In the genomic region with DNA sequence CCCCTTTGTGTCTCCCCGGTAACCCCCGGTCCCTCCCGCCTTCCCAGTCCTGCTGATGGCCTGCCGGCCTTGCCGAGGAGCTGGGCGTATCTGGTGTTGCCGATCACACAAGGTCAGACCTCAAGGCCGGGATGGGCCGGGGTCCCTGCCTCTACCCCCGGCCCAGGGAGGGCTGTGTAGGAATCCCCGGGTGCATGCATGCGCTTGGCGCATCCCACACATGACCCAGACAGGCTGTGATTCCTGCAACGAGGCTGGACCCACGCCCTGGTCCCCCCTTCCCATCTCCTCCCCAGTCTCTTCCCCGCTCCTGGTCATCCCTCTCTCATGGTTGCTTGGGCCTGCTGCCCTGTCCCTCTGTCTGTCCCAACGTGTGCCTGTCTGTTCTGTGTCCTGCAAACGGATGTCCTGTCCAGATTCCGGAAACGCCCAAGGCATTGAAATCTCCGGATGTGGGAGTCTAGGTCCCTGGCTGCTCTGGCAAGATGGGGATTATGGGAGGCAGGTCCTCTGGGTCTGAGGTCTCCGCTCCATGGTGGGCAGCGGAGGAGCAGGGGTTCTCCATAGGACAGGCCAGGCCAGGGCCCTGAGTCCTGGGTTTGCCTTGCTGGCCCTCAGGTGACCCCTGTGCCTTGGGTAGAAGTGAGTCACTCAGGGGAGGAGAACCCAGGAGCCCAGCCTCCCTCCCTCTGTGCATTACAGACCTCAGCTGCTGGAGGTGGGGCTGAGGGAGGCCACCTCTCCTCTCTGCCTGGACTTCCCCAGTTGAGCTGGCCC, we compare ENCODE assay signal across 1 cellular context.
TF ChIP-seq lines count a peak whose summit lies in the region.

No MANE protein-coding gene starts in this region.

TF ChIP-seq in H1, 55 proteins besides CTCF, POLR2A, EP300 and RAD21:
- no peak for TF ChIP-seq CEBPB (IDR thresholded peaks at IDR 0.05; ENCODE audit: low read depth, low read length)
- TF ChIP-seq SP4 (IDR thresholded peaks at IDR 0.05; ENCODE audit: low read length), result no peak
- TF ChIP-seq KDM4A (IDR thresholded peaks at IDR 0.05; ENCODE audit: low read depth, low read length, severe bottlenecking), result no peak
- no peak for TF ChIP-seq TCF12 (IDR thresholded peaks at IDR 0.05; ENCODE audit: low read depth, low read length)
- no peak for TF ChIP-seq SP1 (IDR thresholded peaks at IDR 0.05; ENCODE audit: low read depth, low read length)
- no peak for TF ChIP-seq CBX5 (IDR thresholded peaks at IDR 0.05; ENCODE audit: low read depth, low read length)
- TF ChIP-seq TAF7 (optimal IDR thresholded peaks at IDR 0.05; ENCODE audit: borderline replicate concordance, low read depth, low read length), result no peak
- no peak for TF ChIP-seq SIRT6 (IDR thresholded peaks at IDR 0.05; ENCODE audit: low read length)
- TF ChIP-seq RBBP5 (IDR thresholded peaks at IDR 0.05; ENCODE audit: borderline replicate concordance, low read depth, low read length), result no peak
- TF ChIP-seq ZNF274 (IDR thresholded peaks at IDR 0.05; ENCODE audit: borderline replicate concordance, extremely low read depth, low read length), result no peak
- TF ChIP-seq, protein P1, sequence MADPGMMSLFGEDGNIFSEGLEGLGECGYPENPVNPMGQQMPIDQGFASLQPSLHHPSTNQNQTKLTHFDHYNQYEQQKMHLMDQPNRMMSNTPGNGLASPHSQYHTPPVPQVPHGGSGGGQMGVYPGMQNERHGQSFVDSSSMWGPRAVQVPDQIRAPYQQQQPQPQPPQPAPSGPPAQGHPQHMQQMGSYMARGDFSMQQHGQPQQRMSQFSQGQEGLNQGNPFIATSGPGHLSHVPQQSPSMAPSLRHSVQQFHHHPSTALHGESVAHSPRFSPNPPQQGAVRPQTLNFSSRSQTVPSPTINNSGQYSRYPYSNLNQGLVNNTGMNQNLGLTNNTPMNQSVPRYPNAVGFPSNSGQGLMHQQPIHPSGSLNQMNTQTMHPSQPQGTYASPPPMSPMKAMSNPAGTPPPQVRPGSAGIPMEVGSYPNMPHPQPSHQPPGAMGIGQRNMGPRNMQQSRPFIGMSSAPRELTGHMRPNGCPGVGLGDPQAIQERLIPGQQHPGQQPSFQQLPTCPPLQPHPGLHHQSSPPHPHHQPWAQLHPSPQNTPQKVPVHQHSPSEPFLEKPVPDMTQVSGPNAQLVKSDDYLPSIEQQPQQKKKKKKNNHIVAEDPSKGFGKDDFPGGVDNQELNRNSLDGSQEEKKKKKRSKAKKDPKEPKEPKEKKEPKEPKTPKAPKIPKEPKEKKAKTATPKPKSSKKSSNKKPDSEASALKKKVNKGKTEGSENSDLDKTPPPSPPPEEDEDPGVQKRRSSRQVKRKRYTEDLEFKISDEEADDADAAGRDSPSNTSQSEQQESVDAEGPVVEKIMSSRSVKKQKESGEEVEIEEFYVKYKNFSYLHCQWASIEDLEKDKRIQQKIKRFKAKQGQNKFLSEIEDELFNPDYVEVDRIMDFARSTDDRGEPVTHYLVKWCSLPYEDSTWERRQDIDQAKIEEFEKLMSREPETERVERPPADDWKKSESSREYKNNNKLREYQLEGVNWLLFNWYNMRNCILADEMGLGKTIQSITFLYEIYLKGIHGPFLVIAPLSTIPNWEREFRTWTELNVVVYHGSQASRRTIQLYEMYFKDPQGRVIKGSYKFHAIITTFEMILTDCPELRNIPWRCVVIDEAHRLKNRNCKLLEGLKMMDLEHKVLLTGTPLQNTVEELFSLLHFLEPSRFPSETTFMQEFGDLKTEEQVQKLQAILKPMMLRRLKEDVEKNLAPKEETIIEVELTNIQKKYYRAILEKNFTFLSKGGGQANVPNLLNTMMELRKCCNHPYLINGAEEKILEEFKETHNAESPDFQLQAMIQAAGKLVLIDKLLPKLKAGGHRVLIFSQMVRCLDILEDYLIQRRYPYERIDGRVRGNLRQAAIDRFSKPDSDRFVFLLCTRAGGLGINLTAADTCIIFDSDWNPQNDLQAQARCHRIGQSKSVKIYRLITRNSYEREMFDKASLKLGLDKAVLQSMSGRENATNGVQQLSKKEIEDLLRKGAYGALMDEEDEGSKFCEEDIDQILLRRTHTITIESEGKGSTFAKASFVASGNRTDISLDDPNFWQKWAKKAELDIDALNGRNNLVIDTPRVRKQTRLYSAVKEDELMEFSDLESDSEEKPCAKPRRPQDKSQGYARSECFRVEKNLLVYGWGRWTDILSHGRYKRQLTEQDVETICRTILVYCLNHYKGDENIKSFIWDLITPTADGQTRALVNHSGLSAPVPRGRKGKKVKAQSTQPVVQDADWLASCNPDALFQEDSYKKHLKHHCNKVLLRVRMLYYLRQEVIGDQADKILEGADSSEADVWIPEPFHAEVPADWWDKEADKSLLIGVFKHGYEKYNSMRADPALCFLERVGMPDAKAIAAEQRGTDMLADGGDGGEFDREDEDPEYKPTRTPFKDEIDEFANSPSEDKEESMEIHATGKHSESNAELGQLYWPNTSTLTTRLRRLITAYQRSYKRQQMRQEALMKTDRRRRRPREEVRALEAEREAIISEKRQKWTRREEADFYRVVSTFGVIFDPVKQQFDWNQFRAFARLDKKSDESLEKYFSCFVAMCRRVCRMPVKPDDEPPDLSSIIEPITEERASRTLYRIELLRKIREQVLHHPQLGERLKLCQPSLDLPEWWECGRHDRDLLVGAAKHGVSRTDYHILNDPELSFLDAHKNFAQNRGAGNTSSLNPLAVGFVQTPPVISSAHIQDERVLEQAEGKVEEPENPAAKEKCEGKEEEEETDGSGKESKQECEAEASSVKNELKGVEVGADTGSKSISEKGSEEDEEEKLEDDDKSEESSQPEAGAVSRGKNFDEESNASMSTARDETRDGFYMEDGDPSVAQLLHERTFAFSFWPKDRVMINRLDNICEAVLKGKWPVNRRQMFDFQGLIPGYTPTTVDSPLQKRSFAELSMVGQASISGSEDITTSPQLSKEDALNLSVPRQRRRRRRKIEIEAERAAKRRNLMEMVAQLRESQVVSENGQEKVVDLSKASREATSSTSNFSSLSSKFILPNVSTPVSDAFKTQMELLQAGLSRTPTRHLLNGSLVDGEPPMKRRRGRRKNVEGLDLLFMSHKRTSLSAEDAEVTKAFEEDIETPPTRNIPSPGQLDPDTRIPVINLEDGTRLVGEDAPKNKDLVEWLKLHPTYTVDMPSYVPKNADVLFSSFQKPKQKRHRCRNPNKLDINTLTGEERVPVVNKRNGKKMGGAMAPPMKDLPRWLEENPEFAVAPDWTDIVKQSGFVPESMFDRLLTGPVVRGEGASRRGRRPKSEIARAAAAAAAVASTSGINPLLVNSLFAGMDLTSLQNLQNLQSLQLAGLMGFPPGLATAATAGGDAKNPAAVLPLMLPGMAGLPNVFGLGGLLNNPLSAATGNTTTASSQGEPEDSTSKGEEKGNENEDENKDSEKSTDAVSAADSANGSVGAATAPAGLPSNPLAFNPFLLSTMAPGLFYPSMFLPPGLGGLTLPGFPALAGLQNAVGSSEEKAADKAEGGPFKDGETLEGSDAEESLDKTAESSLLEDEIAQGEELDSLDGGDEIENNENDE (IDR thresholded peaks at IDR 0.05; ENCODE audit: insufficient replicate concordance, low read length), result no peak
- TF ChIP-seq YY1 (IDR thresholded peaks at IDR 0.05; ENCODE audit: low read depth, low read length), result no peak
- no peak for TF ChIP-seq SAP30 (IDR thresholded peaks at IDR 0.05; ENCODE audit: insufficient read depth, insufficient replicate concordance, low read length)
- TF ChIP-seq FOSL1 (IDR thresholded peaks at IDR 0.05; ENCODE audit: insufficient read depth, low read depth, low read length), result no peak
- TF ChIP-seq, protein P2, sequence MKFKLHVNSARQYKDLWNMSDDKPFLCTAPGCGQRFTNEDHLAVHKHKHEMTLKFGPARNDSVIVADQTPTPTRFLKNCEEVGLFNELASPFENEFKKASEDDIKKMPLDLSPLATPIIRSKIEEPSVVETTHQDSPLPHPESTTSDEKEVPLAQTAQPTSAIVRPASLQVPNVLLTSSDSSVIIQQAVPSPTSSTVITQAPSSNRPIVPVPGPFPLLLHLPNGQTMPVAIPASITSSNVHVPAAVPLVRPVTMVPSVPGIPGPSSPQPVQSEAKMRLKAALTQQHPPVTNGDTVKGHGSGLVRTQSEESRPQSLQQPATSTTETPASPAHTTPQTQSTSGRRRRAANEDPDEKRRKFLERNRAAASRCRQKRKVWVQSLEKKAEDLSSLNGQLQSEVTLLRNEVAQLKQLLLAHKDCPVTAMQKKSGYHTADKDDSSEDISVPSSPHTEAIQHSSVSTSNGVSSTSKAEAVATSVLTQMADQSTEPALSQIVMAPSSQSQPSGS (IDR thresholded peaks at IDR 0.05; ENCODE audit: low read length), result no peak
- TF ChIP-seq HDAC6 (IDR thresholded peaks at IDR 0.05; ENCODE audit: low read depth, low read length), result no peak
- no peak for TF ChIP-seq NRF1 (IDR thresholded peaks at IDR 0.05; ENCODE audit: low read depth, low read length)
- no peak for TF ChIP-seq CHD1 (IDR thresholded peaks at IDR 0.05; ENCODE audit: low read depth, low read length)
